In the genomic region with DNA sequence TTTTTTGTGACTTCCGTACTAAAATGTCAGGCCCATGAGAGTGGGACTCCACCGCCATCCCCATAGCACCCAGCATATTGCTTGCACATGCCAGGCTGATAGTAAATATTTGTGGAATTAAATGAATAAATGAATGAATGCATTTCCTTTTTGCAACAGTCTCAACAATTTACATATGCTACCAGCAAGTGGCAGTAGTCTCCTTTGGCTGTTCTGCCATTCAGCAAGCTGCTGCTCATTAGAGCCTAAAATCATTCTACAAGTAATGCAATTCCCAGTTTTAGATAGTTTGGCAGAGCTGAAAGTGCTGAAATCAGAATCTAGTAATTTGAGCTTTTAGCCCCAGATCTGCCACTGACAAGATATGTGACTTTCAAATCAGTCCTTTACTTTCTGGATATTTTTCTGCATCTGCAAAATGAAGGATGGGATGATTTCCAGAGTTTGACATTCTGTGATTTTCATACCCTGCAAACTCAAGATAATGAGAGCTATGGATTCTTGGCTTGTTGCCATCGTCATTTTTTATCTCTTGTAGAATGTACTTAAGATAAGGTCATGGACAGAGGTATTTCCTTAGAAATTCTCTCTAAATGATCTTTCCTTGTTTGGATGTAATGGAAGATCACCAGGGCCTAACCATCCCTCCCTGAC, we compare ENCODE assay signal across 9 cellular contexts. TPM values are rescaled to one million over a fixed set of nuclear protein-coding genes. Genes with fewer than 3 reads are reported as not detected.
DNase-seq lines count a peak whose midpoint lies in the region; ATAC-seq and TF ChIP-seq lines count a peak whose summit lies in the region.
"Had no signal": no experiment of that assay in that cellular context is flagged by ENCODE, and none has a peak within 500 bp of the region (broad histone marks: within the 10 kb centered on the region; RNA-seq: fewer than 3 reads in every experiment).

No MANE protein-coding gene starts in this region.

- no peak for ATAC-seq in CD8-positive, alpha-beta T cell
- ATAC-seq in GM19463 (IDR thresholded peaks at IDR 0.05; ENCODE audit: unreplicated experiment), result no peak
- ATAC-seq: T-cell had no signal

- intact Hi-C loops in CD8-positive, alpha-beta T cell (cut with DNase I, micrococcal nuclease), result loop anchor here (1.0 to 10.0 kb wide), 6 partner anchors 88 to 450 kb away; no protein-coding TSS in a partner anchor
- intact Hi-C loops in colonic mucosa (cut with DNase I), result loop anchor here (10.0 kb wide), 1 partner anchor 90 kb away; no protein-coding TSS in a partner anchor

- CTCF ChIA-PET in CD8-positive, alpha-beta T cell (lab: Charles Lee), result interaction anchor here (0.7 to 1.7 kb wide), 20 partner anchors 9 to 373 kb away, joined by 3 to 11 read pairs (median 4); no protein-coding TSS in a partner anchor

- H3K9ac ChIP-seq in colonic mucosa (ENCODE audit: low read depth in 2 of 2, low read length in 2 of 2), result no peak overlapping the region

- no peak overlapping the region for H3K4me3 ChIP-seq in CD8-positive, alpha-beta T cell (ENCODE audit: low read depth, low read length)
- no peak overlapping the region for H3K4me3 ChIP-seq in colonic mucosa

- no peaks in the 10 kb centered on the region for H3K27me3 ChIP-seq in CD8-positive, alpha-beta T cell (ENCODE audit: insufficient read depth, low read length)
- H3K27me3 ChIP-seq in colonic mucosa, result no peaks in the 10 kb centered on the region

- H3K27ac Mint-ChIP-seq in CD8-positive, alpha-beta T cell, result no peak overlapping the region
- H3K27ac Mint-ChIP-seq: T-cell had no signal

- peak; percentile 64 for TF ChIP-seq CTCF in CD8-positive, alpha-beta T cell (IDR thresholded peaks at IDR 0.05)
- TF ChIP-seq CTCF in GM13976 (IDR thresholded peaks at IDR 0.05; ENCODE audit: borderline replicate concordance, control extremely low read depth, extremely low read depth, insufficient read depth, missing control alignments) (peak; percentile 57), colonic mucosa (IDR thresholded peaks at IDR 0.05) (peak; percentile 42)

- H3K27ac ChIP-seq in CD8-positive, alpha-beta T cell (ENCODE audit: low read depth, low read length), result no peak overlapping the region
- H3K27ac ChIP-seq in colonic mucosa, result no peak overlapping the region

- H3K27me3 Mint-ChIP-seq in CD8-positive, alpha-beta T cell (ENCODE audit: low read depth), result no peaks in the 10 kb centered on the region

- POLR2A ChIA-PET in CD8-positive, alpha-beta T cell (lab: Charles Lee), result no interaction called here

- in situ Hi-C loops in GM13976 (cut with MboI; ENCODE audit: low sequenced_read_pairs, unreplicated experiment), result loop anchor here (10.0 kb wide), 1 partner anchor 100 kb away; no protein-coding TSS in a partner anchor

- no peaks in the 10 kb centered on the region for H3K9me3 ChIP-seq in CD8-positive, alpha-beta T cell (ENCODE audit: low read length)
- no peaks in the 10 kb centered on the region for H3K9me3 ChIP-seq in colonic mucosa

- H3K9me3 Mint-ChIP-seq in CD8-positive, alpha-beta T cell, result no peaks in the 10 kb centered on the region
- H3K9me3 Mint-ChIP-seq: T-cell had no signal

- no peaks in the 10 kb centered on the region for H3K36me3 ChIP-seq in CD8-positive, alpha-beta T cell (ENCODE audit: insufficient read depth, low read length)
- H3K36me3 ChIP-seq in colonic mucosa, result no peaks in the 10 kb centered on the region

- peak in 2 of 7 experiments; percentile 11 to 24 for DNase-seq in CD8-positive, alpha-beta T cell
- DNase-seq in GM13976 (ENCODE audit: low spot score) (peak; percentile 23), NOMO-1 treated with DMSO at 0.1 percent for 48 hours (lab: John Stamatoyannopoulos, UW; ENCODE audit: unreplicated experiment) (peak; percentile 43), colonic mucosa (no peak), myocyte (ENCODE audit: low read depth) (peak; percentile 30), cortex of kidney (lab: John Stamatoyannopoulos, UW) (no peak)
- DNase-seq in stimulated activated CD4-positive, alpha-beta T cell treated with anti-CD3 and anti-CD28 coated beads, Interleukin-4, amount 100 ng/mL, for 1 hour, result no peak

- H3K4me3 Mint-ChIP-seq in CD8-positive, alpha-beta T cell, result no peak overlapping the region
- H3K4me3 Mint-ChIP-seq: T-cell had no signal

- no peaks in the 10 kb centered on the region for H3K4me1 Mint-ChIP-seq in CD8-positive, alpha-beta T cell (ENCODE audit: low read depth)
- H3K4me1 Mint-ChIP-seq: T-cell had no signal

- no peaks in the 10 kb centered on the region for H3K4me1 ChIP-seq in CD8-positive, alpha-beta T cell (ENCODE audit: insufficient read depth, low read length)
- no peaks in the 10 kb centered on the region for H3K4me1 ChIP-seq in colonic mucosa

- no peaks in the 10 kb centered on the region for H3K36me3 Mint-ChIP-seq in CD8-positive, alpha-beta T cell
- H3K36me3 Mint-ChIP-seq: T-cell had no signal

RNA-seq across cellular contexts. Expression of gene INTS6L, which starts 35.7 kb away (rescaled TPM):
- 10 to 100 TPM; 22.7 to 24.5 TPM for total RNA-seq in CD8-positive, alpha-beta T cell
- total RNA-seq in colonic mucosa (10 to 100 TPM; 14.8 to 16.2 TPM), myocyte (5.0 and 6.8 TPM in 2 replicates)
- polyA plus RNA-seq in myocyte (2012), result 2.1 TPM

Comparison
In these comparisons a context has a peak if more than half of its experiments do, and no peak if none do; other contexts are left out.
1. DNase-seq: peak in GM13976 (single experiment), NOMO-1 treated with DMSO at 0.1 percent for 48 hours (single experiment) and myocyte (single experiment); none in colonic mucosa (single experiment), cortex of kidney (single experiment) and stimulated activated CD4-positive, alpha-beta T cell treated with anti-CD3 and anti-CD28 coated beads, Interleukin-4, amount 100 ng/mL, for 1 hour (single experiment).
2. Peak in every context shown above with its lines, with median percentiles within 50 percentile points of each other: CTCF ChIP-seq.